In genomic region chr4:143975527-143975926, GRCh38 we compare ENCODE assay signal across 13 cellular contexts. TPM values are rescaled to one million over a fixed set of nuclear protein-coding genes. Genes with fewer than 3 reads are reported as not detected.
"Had no signal": no experiment of that assay in that cellular context is flagged by ENCODE, and none has a peak within 500 bp of the region (broad histone marks: within the 10 kb centered on the region; RNA-seq: fewer than 3 reads in every experiment).

No MANE protein-coding gene starts in this region.

RNA-seq across cellular contexts. Expression of gene GYPB, which starts 43.7 kb away (rescaled TPM):
- total RNA-seq: activated B cell treated with CpG ODN at 0.5 μM for 24 hours; activated CD8-positive, alpha-beta T cell treated with anti-CD3 and anti-CD28 coated beads for 36 hours; activated T-cell treated with anti-CD3 and anti-CD28 coated beads, Interleukin-2, amount 50 U/mL, for 4 hours; activated T-helper 17 cell treated with anti-CD3 and anti-CD28 coated beads, Interleukin-2, amount 50 U/mL, for 72 hours; astrocyte; bronchial epithelial cell; esophagus muscularis mucosa; foreskin keratinocyte; gastrocnemius medialis; hepatocyte; T-helper 1 cell treated with Interleukin-12 subunit alpha and Interleukin-12 subunit beta and Interleukin-4 antibody, amounts not matched to agents 30 ng/mL and 1 ng/mL, for 36 hours had no signal
- polyA plus RNA-seq: adipose tissue, foreskin keratinocyte, heart left ventricle, hepatocyte had no signal
